19 cellular contexts compared by ENCODE assay signal in genomic region chr15:48595988-48596387, GRCh38. TPM values are rescaled to one million over a fixed set of nuclear protein-coding genes. Genes with fewer than 3 reads are reported as not detected.
DNase-seq lines count a peak whose midpoint lies in the region; ATAC-seq, FAIRE-seq and TF ChIP-seq lines count a peak whose summit lies in the region.
"Had no signal": no experiment of that assay in that cellular context is flagged by ENCODE, and none has a peak within 500 bp of the region (broad histone marks: within the 10 kb centered on the region; RNA-seq: fewer than 3 reads in every experiment).

No MANE protein-coding gene starts in this region.

- FAIRE-seq in GM18507 (lab: Jason Lieb, UNC): peak; percentile 78
- FAIRE-seq: HTR-8/SVneo had no signal

- no peak overlapping the region for H3K9ac ChIP-seq in adipocyte (ENCODE audit: low read length)

- no peaks in the 10 kb centered on the region for H3K9me3 Mint-ChIP-seq in activated naive CD8-positive, alpha-beta T cell treated with anti-CD3 and anti-CD28 coated beads for 36 hours
- H3K9me3 Mint-ChIP-seq: naive thymus-derived CD4-positive, alpha-beta T cell had no signal

- ATAC-seq in GM19468 (IDR thresholded peaks at IDR 0.05; ENCODE audit: extremely low read depth, unreplicated experiment) (peak; percentile 2), HG02852 (IDR thresholded peaks at IDR 0.05; ENCODE audit: unreplicated experiment) (peak; percentile 60)
- ATAC-seq: naive thymus-derived CD4-positive, alpha-beta T cell; right cardiac atrium; SK-N-SH treated with all-trans-retinoic acid at 6 μM for 48 hours had no signal

- H3K36me3 ChIP-seq in adipocyte (ENCODE audit: control insufficient read depth, insufficient read depth, low read length, severe bottlenecking) (peaks cover 88% of the 10 kb centered on the region), brain microvascular endothelial cell (replicated peaks) (peaks cover 73% of the 10 kb centered on the region)

- peak overlapping the region; percentile 12 for H3K4me3 ChIP-seq in adipocyte (ENCODE audit: low read length)
- no peak overlapping the region for H3K4me3 ChIP-seq in brain microvascular endothelial cell (ENCODE audit: low read depth, low read length)

- in situ Hi-C loops in brain microvascular endothelial cell (cut with HindIII; ENCODE audit: low pct_ligation_motif_present, low sequenced_read_pairs): no loop called here

- H3K4me1 Mint-ChIP-seq in activated naive CD8-positive, alpha-beta T cell treated with anti-CD3 and anti-CD28 coated beads for 36 hours: no peaks in the 10 kb centered on the region

- H3K27me3 Mint-ChIP-seq in activated naive CD8-positive, alpha-beta T cell treated with anti-CD3 and anti-CD28 coated beads for 36 hours: no peaks in the 10 kb centered on the region

- H3K9me3 ChIP-seq in adipocyte (ENCODE audit: control insufficient read depth, low read length): no peaks in the 10 kb centered on the region

- H3K27ac ChIP-seq in brain microvascular endothelial cell: no peak overlapping the region
- H3K27ac ChIP-seq: VCaP had no signal

- H3K4me1 ChIP-seq in adipocyte (ENCODE audit: control insufficient read depth, insufficient read depth, low read length): peaks cover 47% of the 10 kb centered on the region

- H3K27ac Mint-ChIP-seq in activated naive CD8-positive, alpha-beta T cell treated with anti-CD3 and anti-CD28 coated beads for 36 hours: no peak overlapping the region
- H3K27ac Mint-ChIP-seq: activated naive CD8-positive, alpha-beta T cell; naive thymus-derived CD4-positive, alpha-beta T cell had no signal

- peak; percentile 3 for DNase-seq in GM18507 (ENCODE audit: extremely low spot score, insufficient read length, low read depth)
- DNase-seq in adipocyte (ENCODE audit: low read depth): no peak
- DNase-seq in brain microvascular endothelial cell: no peak
- DNase-seq in germinal center (ENCODE audit: low spot score): no peak
- DNase-seq in activated naive CD8-positive, alpha-beta T cell treated with anti-CD3 and anti-CD28 coated beads for 36 hours: no peak
- no peak for DNase-seq in SKM-1 treated with dmso at 0.1 percent for 144 hours (lab: John Stamatoyannopoulos, UW; ENCODE audit: unreplicated experiment)
- DNase-seq: activated CD8-positive, alpha-beta memory T cell treated with anti-CD3 and anti-CD28 coated beads, Interleukin-2, amount 50 U/mL, for 4 hours; cerebellar nuclear complex; DMS153; head of caudate nucleus; naive thymus-derived CD4-positive, alpha-beta T cell; NCI-H2171; right cardiac atrium had no signal

- H3K36me3 Mint-ChIP-seq in activated naive CD8-positive, alpha-beta T cell treated with anti-CD3 and anti-CD28 coated beads for 36 hours: no peaks in the 10 kb centered on the region
- H3K36me3 Mint-ChIP-seq: activated naive CD8-positive, alpha-beta T cell; naive thymus-derived CD4-positive, alpha-beta T cell had no signal

- TF ChIP-seq CTCF in brain microvascular endothelial cell (IDR thresholded peaks at IDR 0.05; ENCODE audit: low read depth, low read length, missing control alignments): no peak

- H3K4me3 Mint-ChIP-seq in activated naive CD8-positive, alpha-beta T cell treated with anti-CD3 and anti-CD28 coated beads for 36 hours: no peak overlapping the region
- H3K4me3 Mint-ChIP-seq: activated naive CD8-positive, alpha-beta T cell; naive thymus-derived CD4-positive, alpha-beta T cell had no signal

- H3K27me3 ChIP-seq in adipocyte (replicated peaks; ENCODE audit: control insufficient read depth, insufficient read depth, low read length): no peaks in the 10 kb centered on the region
- H3K27me3 ChIP-seq in brain microvascular endothelial cell (replicated peaks): no peaks in the 10 kb centered on the region

RNA-seq across cellular contexts. Expression of gene FBN1, which starts 49.5 kb away (rescaled TPM):
- under 1 TPM; 0.22 to 0.29 TPM for total RNA-seq in activated naive CD8-positive, alpha-beta T cell treated with anti-CD3 and anti-CD28 coated beads for 36 hours
